In the genomic region with DNA sequence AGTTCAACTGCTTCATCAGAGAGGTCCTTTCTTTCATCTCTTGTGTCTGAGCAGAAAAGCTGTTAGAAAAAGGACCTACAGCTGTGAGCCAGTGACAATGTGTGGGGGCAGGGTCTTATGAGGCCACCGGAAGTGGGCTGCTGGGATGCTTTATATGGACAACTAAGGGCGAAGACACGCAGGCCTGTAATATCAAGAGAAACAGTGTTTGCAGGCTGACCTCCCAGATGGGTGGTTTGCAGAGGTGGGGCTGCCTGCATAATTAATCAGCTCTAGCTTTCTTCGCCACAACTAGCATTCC, we compare ENCODE assay signal across 32 cellular contexts. TPM values are rescaled to one million over a fixed set of nuclear protein-coding genes. Genes with fewer than 3 reads are reported as not detected.
DNase-seq lines count a peak whose midpoint lies in the region; ATAC-seq and TF ChIP-seq lines count a peak whose summit lies in the region.
"Had no signal": no experiment of that assay in that cellular context is flagged by ENCODE, and none has a peak within 500 bp of the region (broad histone marks: within the 10 kb centered on the region; RNA-seq: fewer than 3 reads in every experiment).

No MANE protein-coding gene starts in this region.

- H3K79me2 ChIP-seq in H9 (ENCODE audit: insufficient read depth, low read length), result no peaks in the 10 kb centered on the region
- H3K79me2 ChIP-seq: parathyroid adenoma had no signal

- no CpG with 5 or more reads among the region's 4 CpGs for WGBS in H9 (ENCODE audit: extremely low coverage, insufficient read length, low lambda C conversion rate)
- no CpG with 5 or more reads among the region's 4 CpGs for WGBS in iPS DF 6.9 (ENCODE audit: insufficient coverage, insufficient read length)

- no peaks in the 10 kb centered on the region for H3K36me3 ChIP-seq in A673 (ENCODE audit: insufficient read depth, low read length, poor library complexity, severe bottlenecking)
- no peaks in the 10 kb centered on the region for H3K36me3 ChIP-seq in SJSA1
- H3K36me3 ChIP-seq in iPS DF 6.9 (ENCODE audit: control insufficient read depth, insufficient read depth, low read length), result no peaks in the 10 kb centered on the region
- H3K36me3 ChIP-seq: ascending aorta, left ventricle myocardium inferior, right atrium auricular region, spleen, WERI-Rb-1 had no signal

- no peak overlapping the region for H2BK12ac ChIP-seq in H9 (ENCODE audit: insufficient read length, low read depth, low read length)

- H3K4me1 ChIP-seq in A673 (ENCODE audit: insufficient read depth, low read length, poor library complexity, severe bottlenecking) (peaks cover 30% of the 10 kb centered on the region), H9 (ENCODE audit: insufficient read depth, low read length) (peaks cover 19% of the 10 kb centered on the region), SJSA1 (replicated peaks) (peaks cover 74% of the 10 kb centered on the region), iPS DF 6.9 (ENCODE audit: control insufficient read depth, insufficient read depth, low read length) (no peaks in the 10 kb centered on the region; the same call in 1 of the 2 replicates)
- H3K4me1 ChIP-seq: ascending aorta, left ventricle myocardium inferior, parathyroid adenoma, right atrium auricular region, spleen had no signal

- H3K23me2 ChIP-seq in H9 (ENCODE audit: insufficient read length, low read depth, low read length, poor library complexity, severe bottlenecking), result no peaks in the 10 kb centered on the region

- no peaks in the 10 kb centered on the region for H3K27me3 ChIP-seq in A673 (replicated peaks; ENCODE audit: insufficient read depth, low read depth, low read length, poor library complexity)
- H3K27me3 ChIP-seq in H9 (ENCODE audit: insufficient read depth, low read length), result no peaks in the 10 kb centered on the region
- no peaks in the 10 kb centered on the region for H3K27me3 ChIP-seq in SJSA1 (replicated peaks)
- no peaks in the 10 kb centered on the region for H3K27me3 ChIP-seq in iPS DF 6.9 (ENCODE audit: control insufficient read depth, insufficient read depth, low read length)
- H3K27me3 ChIP-seq: ascending aorta, right atrium auricular region had no signal

- no peaks in the 10 kb centered on the region for H3K9me3 Mint-ChIP-seq in H9
- H3K9me3 Mint-ChIP-seq in natural killer cell treated with Interleukin-12 subunit alpha and Interleukin-12 subunit beta and Interleukin-15 and Interleukin-18, amount 100 ng/mL, for 72 hours, result no peaks in the 10 kb centered on the region
- H3K9me3 Mint-ChIP-seq: activated CD4-positive, alpha-beta T cell treated with anti-CD3 and anti-CD28 coated beads, Interleukin-2, amount 10 ng/mL, durations not matched to agents 7 days and 5 days; activated naive CD4-positive, alpha-beta T cell treated with anti-CD3 and anti-CD28 coated beads, Interleukin-2, amount 50 U/mL, for 24 hours; nephron had no signal

- H3T11ph ChIP-seq in H9 (ENCODE audit: low read length), result no peak overlapping the region

- TF ChIP-seq CTCF in A673 (conservative IDR thresholded peaks at IDR 0.05; ENCODE audit: low read depth, low read length) (no peak), H9 (conservative IDR thresholded peaks at IDR 0.05) (no peak), GM13976 (IDR thresholded peaks at IDR 0.05; ENCODE audit: borderline replicate concordance, control extremely low read depth, extremely low read depth, insufficient read depth, missing control alignments) (no peak)

- H3K27ac ChIP-seq in A673 (ENCODE audit: low read depth, low read length, poor library complexity, severe bottlenecking), result no peak overlapping the region
- H3K27ac ChIP-seq in H9 (ENCODE audit: insufficient read length, low read depth, low read length), result peak overlapping the region; percentile 91
- peak overlapping the region; percentile 87 for H3K27ac ChIP-seq in SJSA1
- H3K27ac ChIP-seq in iPS DF 6.9 (ENCODE audit: low read length), result peak overlapping the region; percentile 94
- H3K27ac ChIP-seq: ascending aorta, epithelial cell of prostate, left ventricle myocardium inferior, parathyroid adenoma, right atrium auricular region, spleen, WERI-Rb-1 had no signal

- peak overlapping the region; percentile 54 for H3K18ac ChIP-seq in H9 (ENCODE audit: insufficient read length, low read depth, low read length)

- H3K14ac ChIP-seq in H9 (ENCODE audit: insufficient read depth, low read length), result no peak overlapping the region

- H2BK5ac ChIP-seq in H9 (ENCODE audit: insufficient read length, low read length), result no peak overlapping the region

- no peak overlapping the region for H3K9ac ChIP-seq in H9 (ENCODE audit: extremely low read depth, insufficient read length, low read length)
- H3K9ac ChIP-seq: parathyroid adenoma had no signal

- H2BK20ac ChIP-seq in H9 (ENCODE audit: low read depth, low read length, poor library complexity, severe bottlenecking), result no peak overlapping the region

- H3K79me1 ChIP-seq in H9 (ENCODE audit: insufficient read depth, low read depth, low read length, poor library complexity, severe bottlenecking), result no peaks in the 10 kb centered on the region

- no peak overlapping the region for H2AK5ac ChIP-seq in H9 (ENCODE audit: insufficient read length, low read length)

- no peaks in the 10 kb centered on the region for H4K20me1 ChIP-seq in H9 (ENCODE audit: control insufficient read depth, insufficient read depth, insufficient read length)

- no peak overlapping the region for H4K8ac ChIP-seq in H9 (replicated peaks; ENCODE audit: insufficient read length, low read depth, low read length)

- H3K27ac Mint-ChIP-seq in H9, result peak overlapping the region; percentile 83 to 96 (median 95)
- no peak overlapping the region for H3K27ac Mint-ChIP-seq in natural killer cell treated with Interleukin-12 subunit alpha and Interleukin-12 subunit beta and Interleukin-15 and Interleukin-18, amount 100 ng/mL, for 72 hours
- H3K27ac Mint-ChIP-seq: activated CD4-positive, alpha-beta T cell treated with anti-CD3 and anti-CD28 coated beads, Interleukin-2, amount 10 ng/mL, durations not matched to agents 7 days and 5 days; activated CD8-positive, alpha-beta memory T cell treated with anti-CD3 and anti-CD28 coated beads, Interleukin-2, amount 10 ng/mL, durations not matched to agents 7 days and 5 days; activated naive CD4-positive, alpha-beta T cell treated with anti-CD3 and anti-CD28 coated beads, Interleukin-2, amount 50 U/mL, for 24 hours; B cell; nephron; stimulated activated memory B cell treated with anti-CD40 and anti-IgM and Interleukin-4, amounts not matched to agents 10 μg/mL and 1 μg/mL and 100 μg/mL, for 72 hours had no signal

- H3K9me3 ChIP-seq in A673 (ENCODE audit: low read depth, low read length, poor library complexity, severe bottlenecking) (no peaks in the 10 kb centered on the region), H9 (ENCODE audit: control insufficient read depth, low read depth, low read length) (no peaks in the 10 kb centered on the region), SJSA1 (replicated peaks) (no peaks in the 10 kb centered on the region), iPS DF 6.9 (ENCODE audit: control insufficient read depth, insufficient read depth, low read length) (no peaks in the 10 kb centered on the region)
- H3K9me3 ChIP-seq: ascending aorta, left ventricle myocardium inferior, right atrium auricular region, spleen had no signal

- no peaks in the 10 kb centered on the region; a peak in 2 of 7 replicates for H3K36me3 Mint-ChIP-seq in H9 (ENCODE audit: insufficient read depth in 1 of 3, low read depth in 3 of 3)
- H3K36me3 Mint-ChIP-seq in natural killer cell treated with Interleukin-12 subunit alpha and Interleukin-12 subunit beta and Interleukin-15 and Interleukin-18, amount 100 ng/mL, for 72 hours, result no peaks in the 10 kb centered on the region
- H3K36me3 Mint-ChIP-seq: activated CD8-positive, alpha-beta memory T cell treated with anti-CD3 and anti-CD28 coated beads, Interleukin-2, amount 10 ng/mL, durations not matched to agents 7 days and 5 days; activated naive CD4-positive, alpha-beta T cell treated with anti-CD3 and anti-CD28 coated beads, Interleukin-2, amount 50 U/mL, for 24 hours; stimulated activated memory B cell treated with anti-CD40 and anti-IgM and Interleukin-4, amounts not matched to agents 10 μg/mL and 1 μg/mL and 100 μg/mL, for 72 hours had no signal

- in situ Hi-C loops in GM13976 (cut with MboI; ENCODE audit: low sequenced_read_pairs, unreplicated experiment), result no loop called here

- no peak overlapping the region for H2BK15ac ChIP-seq in H9 (ENCODE audit: low read depth, low read length)

- CTCF ChIA-PET in A673 (lab: Charles Lee), result no interaction called here

- H4K5ac ChIP-seq in H9 (ENCODE audit: insufficient read length, low read depth, low read length), result no peak overlapping the region

- no peak overlapping the region for H3K4me3 ChIP-seq in A673 (ENCODE audit: low read depth, low read length, poor library complexity, severe bottlenecking)
- H3K4me3 ChIP-seq in SJSA1, result peak overlapping the region; percentile 1; the same call in 1 of the 2 replicates
- no peak overlapping the region for H3K4me3 ChIP-seq in iPS DF 6.9 (ENCODE audit: low read length)
- H3K4me3 ChIP-seq: ascending aorta, left ventricle myocardium inferior, right atrium auricular region, spleen had no signal

- POLR2A ChIA-PET in A673 (lab: Charles Lee; ENCODE audit: low non-redundant PET), result no interaction called here

- H3K56ac ChIP-seq in H9 (ENCODE audit: insufficient read length, low read depth, low read length), result no peak overlapping the region

- peak overlapping the region; percentile 11 to 70 for H3K4me3 Mint-ChIP-seq in H9
- no peak overlapping the region for H3K4me3 Mint-ChIP-seq in natural killer cell treated with Interleukin-12 subunit alpha and Interleukin-12 subunit beta and Interleukin-15 and Interleukin-18, amount 100 ng/mL, for 72 hours
- H3K4me3 Mint-ChIP-seq: activated CD4-positive, alpha-beta T cell treated with anti-CD3 and anti-CD28 coated beads, Interleukin-2, amount 10 ng/mL, durations not matched to agents 7 days and 5 days; activated CD8-positive, alpha-beta memory T cell treated with anti-CD3 and anti-CD28 coated beads, Interleukin-2, amount 10 ng/mL, durations not matched to agents 7 days and 5 days; activated naive CD4-positive, alpha-beta T cell treated with anti-CD3 and anti-CD28 coated beads, Interleukin-2, amount 50 U/mL, for 24 hours; B cell; nephron; stimulated activated memory B cell treated with anti-CD40 and anti-IgM and Interleukin-4, amounts not matched to agents 10 μg/mL and 1 μg/mL and 100 μg/mL, for 72 hours had no signal

- H2AFZ ChIP-seq in H9 (ENCODE audit: low read length), result no peak overlapping the region
- H2AFZ ChIP-seq: parathyroid adenoma had no signal

- DNase-seq in A673 (ENCODE audit: low spot score) (peak; percentile 47), H9 (peak; percentile 82), SJSA1 (ENCODE audit: low read depth in 1 of 2, low spot score in 2 of 2) (peak; percentile 83 to 88), iPS DF 6.9 (ENCODE audit: low read depth, low spot score) (peak; percentile 73), superior temporal gyrus (ENCODE audit: extremely low spot score) (no peak), HUDEP-2 (lab: John Stamatoyannopoulos, UW; ENCODE audit: unreplicated experiment in 76 of 76) (no peak), GM13976 (ENCODE audit: low spot score) (no peak)
- DNase-seq in natural killer cell treated with Interleukin-12 subunit alpha and Interleukin-12 subunit beta and Interleukin-15 and Interleukin-18, amount 100 ng/mL, for 72 hours (ENCODE audit: low spot score), result no peak
- DNase-seq: activated CD4-positive, alpha-beta T cell treated with anti-CD3 and anti-CD28 coated beads, Interleukin-2, amount 10 ng/mL, durations not matched to agents 7 days and 5 days; activated CD8-positive, alpha-beta memory T cell treated with anti-CD3 and anti-CD28 coated beads, Interleukin-2, amount 10 ng/mL, durations not matched to agents 7 days and 5 days; cerebellar nuclear complex; DMS79; head of caudate nucleus; left ventricle myocardium inferior; midbrain; NCI-H1092; NCI-H2029; NCI-H2227 treated with DMSO at 0.1 percent for 48 hours; NCI-H69; spleen; stimulated activated CD4-positive, alpha-beta T cell treated with anti-CD3 and anti-CD28 coated beads, Interleukin-4, amount 100 ng/mL, for 1 hour; WERI-Rb-1 had no signal

- H2BK120ac ChIP-seq in H9 (ENCODE audit: low read depth, low read length, poor library complexity, severe bottlenecking), result no peak overlapping the region

- H3K23ac ChIP-seq in H9 (ENCODE audit: insufficient read length, low read depth, low read length), result no peak overlapping the region

- no peak overlapping the region for H4K91ac ChIP-seq in H9 (ENCODE audit: insufficient read length, low read depth, low read length)

- peaks cover 55 to 60% of the 10 kb centered on the region in 2 experiments for H3K4me1 Mint-ChIP-seq in H9
- no peaks in the 10 kb centered on the region for H3K4me1 Mint-ChIP-seq in natural killer cell treated with Interleukin-12 subunit alpha and Interleukin-12 subunit beta and Interleukin-15 and Interleukin-18, amount 100 ng/mL, for 72 hours (ENCODE audit: low read depth in 2 of 2)
- H3K4me1 Mint-ChIP-seq: activated CD4-positive, alpha-beta T cell treated with anti-CD3 and anti-CD28 coated beads, Interleukin-2, amount 10 ng/mL, durations not matched to agents 7 days and 5 days; activated CD8-positive, alpha-beta memory T cell treated with anti-CD3 and anti-CD28 coated beads, Interleukin-2, amount 10 ng/mL, durations not matched to agents 7 days and 5 days; activated naive CD4-positive, alpha-beta T cell treated with anti-CD3 and anti-CD28 coated beads, Interleukin-2, amount 50 U/mL, for 24 hours; B cell; stimulated activated memory B cell treated with anti-CD40 and anti-IgM and Interleukin-4, amounts not matched to agents 10 μg/mL and 1 μg/mL and 100 μg/mL, for 72 hours had no signal

- intact Hi-C loops in A673 (cut with micrococcal nuclease; ENCODE audit: unreplicated experiment), result no loop called here

- BruUV-seq in A673 (replicated peaks; lab: Mats Ljungman, UMichigan), result no TSS peak

- peaks cover 1% of the 10 kb centered on the region; the same call in 1 of the 2 replicates for H3K27me3 Mint-ChIP-seq in H9 (ENCODE audit: low read depth)
- H3K27me3 Mint-ChIP-seq in natural killer cell treated with Interleukin-12 subunit alpha and Interleukin-12 subunit beta and Interleukin-15 and Interleukin-18, amount 100 ng/mL, for 72 hours, result peaks cover 2 to 5% of the 10 kb centered on the region in 2 donors
- H3K27me3 Mint-ChIP-seq: activated CD4-positive, alpha-beta T cell treated with anti-CD3 and anti-CD28 coated beads, Interleukin-2, amount 10 ng/mL, durations not matched to agents 7 days and 5 days; activated CD8-positive, alpha-beta memory T cell treated with anti-CD3 and anti-CD28 coated beads, Interleukin-2, amount 10 ng/mL, durations not matched to agents 7 days and 5 days; stimulated activated memory B cell treated with anti-CD40 and anti-IgM and Interleukin-4, amounts not matched to agents 10 μg/mL and 1 μg/mL and 100 μg/mL, for 72 hours had no signal

- H3K4me2 ChIP-seq in H9 (ENCODE audit: insufficient read depth, insufficient read length, low read length), result peak overlapping the region; percentile 59

- ATAC-seq in natural killer cell treated with Interleukin-12 subunit alpha and Interleukin-12 subunit beta and Interleukin-15 and Interleukin-18, amount 100 ng/mL, for 72 hours, result no peak
- ATAC-seq: activated CD8-positive, alpha-beta memory T cell treated with anti-CD3 and anti-CD28 coated beads, Interleukin-2, amount 10 ng/mL, durations not matched to agents 7 days and 5 days; stimulated activated memory B cell treated with anti-CD40 and anti-IgM and Interleukin-4, amounts not matched to agents 10 μg/mL and 1 μg/mL and 100 μg/mL, for 72 hours had no signal

- no peak overlapping the region for H3K4ac ChIP-seq in H9 (ENCODE audit: low read depth, low read length)

RNA-seq across cellular contexts. Expression of a gene that starts 30.4 kb away (rescaled TPM):
- total RNA-seq in A673 (2021) (24.8 and 28.1 TPM in 2 replicates), H9 (2021) (87.6 and 101 TPM in 2 replicates)
- 7.1 and 13.3 TPM in 2 replicates for total RNA-seq in SJSA1 (2014; rRNA removed; shearing (Covaris generic))
- under 1 TPM in 1 of 2 donors, not detected in 1; 0.08 TPM for total RNA-seq in natural killer cell treated with Interleukin-12 subunit alpha and Interleukin-12 subunit beta and Interleukin-15 and Interleukin-18, amount 100 ng/mL, for 72 hours
- total RNA-seq: activated CD4-positive, alpha-beta T cell treated with anti-CD3 and anti-CD28 coated beads, Interleukin-2, amount 10 ng/mL, durations not matched to agents 7 days and 5 days; activated CD8-positive, alpha-beta memory T cell treated with anti-CD3 and anti-CD28 coated beads, Interleukin-2, amount 10 ng/mL, durations not matched to agents 7 days and 5 days; ascending aorta; B cell; HT-29; LHCN-M2; spleen had no signal

Comparison
In these comparisons a context has a peak if more than half of its experiments do, and no peak if none do; other contexts are left out.
1. DNase-seq: peak in A673 (single experiment), H9 (single experiment), SJSA1 (2 of 2) and iPS DF 6.9 (single experiment); none in superior temporal gyrus (single experiment), HUDEP-2 (0 of 76), natural killer cell treated with Interleukin-12 subunit alpha and Interleukin-12 subunit beta and Interleukin-15 and Interleukin-18, amount 100 ng/mL, for 72 hours (single experiment) and GM13976 (single experiment).
2. H3K27ac Mint-ChIP-seq: peak in H9 (3 of 3); none in natural killer cell treated with Interleukin-12 subunit alpha and Interleukin-12 subunit beta and Interleukin-15 and Interleukin-18, amount 100 ng/mL, for 72 hours (0 of 2).